28 cellular contexts compared by ENCODE assay signal in the genomic region with DNA sequence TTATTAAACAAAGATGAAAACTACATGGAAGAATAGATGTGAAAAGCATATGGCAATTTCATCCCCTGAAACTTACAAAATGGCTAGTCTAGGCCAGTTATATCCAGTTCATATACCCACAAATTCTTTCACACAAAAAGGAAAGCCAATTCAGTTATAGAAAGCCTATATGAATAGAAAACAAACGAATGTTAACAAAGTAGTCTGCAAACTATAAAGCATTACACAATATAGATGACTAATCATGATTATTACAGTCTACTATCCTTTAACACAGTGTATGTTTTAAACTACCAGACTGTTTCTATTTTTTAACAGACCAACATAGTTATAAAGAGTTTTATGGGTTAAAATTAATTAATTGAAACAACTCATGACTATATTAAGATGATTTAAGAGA. TPM values are rescaled to one million over a fixed set of nuclear protein-coding genes. Genes with fewer than 3 reads are reported as not detected.
DNase-seq lines count a peak whose midpoint lies in the region; ATAC-seq and TF ChIP-seq lines count a peak whose summit lies in the region.
"Had no signal": no experiment of that assay in that cellular context is flagged by ENCODE, and none has a peak within 500 bp of the region (broad histone marks: within the 10 kb centered on the region; RNA-seq: fewer than 3 reads in every experiment).

No MANE protein-coding gene starts in this region.

- no peaks in the 10 kb centered on the region for H3K27me3 ChIP-seq in foreskin keratinocyte
- H3K27me3 ChIP-seq in naive thymus-derived CD4-positive, alpha-beta T cell (ENCODE audit: control insufficient read depth in 2 of 2, insufficient read depth in 2 of 2, low read length in 2 of 2), result no peaks in the 10 kb centered on the region
- H3K27me3 ChIP-seq: neural progenitor cell, uterus had no signal

- H3K4me3 Mint-ChIP-seq in naive thymus-derived CD4-positive, alpha-beta T cell, result no peak overlapping the region
- H3K4me3 Mint-ChIP-seq: activated T-cell treated with anti-CD3 and anti-CD28 coated beads, Interleukin-2, amount 50 U/mL, for 24 hours; neural progenitor cell; T-helper 1 cell treated with Interleukin-12 subunit alpha and Interleukin-12 subunit beta and Interleukin-4 antibody, amounts not matched to agents 30 μg/mL and 1 μg/mL, for 36 hours had no signal

- H3K4me1 Mint-ChIP-seq in naive thymus-derived CD4-positive, alpha-beta T cell, result peaks cover 0 to 5% (median 0%) of the 10 kb centered on the region in 7 donors
- H3K4me1 Mint-ChIP-seq: neural progenitor cell had no signal

- POLR2A ChIA-PET in naive thymus-derived CD4-positive, alpha-beta T cell (lab: Charles Lee), result no interaction called here

- no peaks in the 10 kb centered on the region for H3K27me3 Mint-ChIP-seq in naive thymus-derived CD4-positive, alpha-beta T cell
- H3K27me3 Mint-ChIP-seq: activated T-cell treated with anti-CD3 and anti-CD28 coated beads, Interleukin-2, amount 50 U/mL, for 24 hours had no signal

- DNase-seq in AG20443 (ENCODE audit: low spot score), result peak; percentile 7
- peak; percentile 5 for DNase-seq in LHCN-M2 (ENCODE audit: low read depth)
- peak; percentile 6 to 41 for DNase-seq in cardiac fibroblast (ENCODE audit: low read depth in 2 of 2)
- DNase-seq in foreskin keratinocyte, result peak in 1 of 2 donors; percentile 17
- no peak for DNase-seq in naive thymus-derived CD4-positive, alpha-beta T cell
- no peak for DNase-seq in activated T-cell treated with anti-CD3 and anti-CD28 coated beads for 4 hours
- DNase-seq: activated CD8-positive, alpha-beta memory T cell treated with anti-CD3 and anti-CD28 coated beads for 24 hours; activated naive CD4-positive, alpha-beta T cell treated with Interleukin-2 at 50 U/mL for 16 hours; activated T-cell treated with anti-CD3 and anti-CD28 coated beads, Interleukin-2, amount 50 U/mL, for 24 hours; amygdala; EL; hypothalamus; islet precursor cell; MM.1S; mucosa of descending colon; NCI-H187; NCI-H2171 treated with DMSO at 0.1 percent for 48 hours; NCI-H524 treated with DMSO at 0.1 percent for 48 hours; stimulated activated CD4-positive, alpha-beta T cell treated with anti-CD3 and anti-CD28 coated beads, Interleukin-15, amount 100 ng/mL, for 24 hours; stimulated activated naive CD8-positive, alpha-beta T cell treated with anti-CD3 and anti-CD28 coated beads, Interleukin-15, Interleukin-2, amounts not matched to agents 100 U/mL and 50 U/mL, for 24 hours; uterus had no signal

- H3K4me1 ChIP-seq in foreskin keratinocyte, result peaks cover 7% of the 10 kb centered on the region
- no peaks in the 10 kb centered on the region for H3K4me1 ChIP-seq in naive thymus-derived CD4-positive, alpha-beta T cell (ENCODE audit: control insufficient read depth in 2 of 2, insufficient read depth in 2 of 2, low read length in 2 of 2)
- H3K4me1 ChIP-seq: neural progenitor cell, uterus had no signal

- intact Hi-C loops in naive thymus-derived CD4-positive, alpha-beta T cell (cut with micrococcal nuclease), result no loop called here

- no peak overlapping the region for H3K4me3 ChIP-seq in cardiac fibroblast (replicated peaks in 1 of 2; ENCODE audit: low read depth in 2 of 2, low read length in 2 of 2)
- H3K4me3 ChIP-seq in naive thymus-derived CD4-positive, alpha-beta T cell (ENCODE audit: low read length), result no peak overlapping the region
- H3K4me3 ChIP-seq: mucosa of descending colon, neural progenitor cell, SK-N-MC, thoracic aorta, uterus had no signal

- H3K9me3 Mint-ChIP-seq in naive thymus-derived CD4-positive, alpha-beta T cell, result no peaks in the 10 kb centered on the region
- H3K9me3 Mint-ChIP-seq: activated T-cell treated with anti-CD3 and anti-CD28 coated beads, Interleukin-2, amount 50 U/mL, for 24 hours; neural progenitor cell; T-helper 1 cell treated with Interleukin-12 subunit alpha and Interleukin-12 subunit beta and Interleukin-4 antibody, amounts not matched to agents 30 μg/mL and 1 μg/mL, for 36 hours had no signal

- peaks cover 11 to 58% (median 31%) of the 10 kb centered on the region in 5 donors for H3K36me3 Mint-ChIP-seq in naive thymus-derived CD4-positive, alpha-beta T cell

- no peaks in the 10 kb centered on the region for H3K9me3 ChIP-seq in naive thymus-derived CD4-positive, alpha-beta T cell (ENCODE audit: control insufficient read depth in 2 of 3, low read length in 3 of 3)
- H3K9me3 ChIP-seq: mucosa of descending colon, thoracic aorta, uterus had no signal

- TF ChIP-seq CTCF in cardiac fibroblast (IDR thresholded peaks at IDR 0.05; ENCODE audit: low read depth, low read length) (no peak), foreskin keratinocyte (conservative IDR thresholded peaks at IDR 0.05) (no peak)

- H3K36me3 ChIP-seq in naive thymus-derived CD4-positive, alpha-beta T cell (ENCODE audit: control insufficient read depth in 2 of 3, insufficient read depth in 3 of 3, low read length in 3 of 3), result peaks cover 0 to 37% (median 8%) of the 10 kb centered on the region in 3 experiments
- H3K36me3 ChIP-seq: uterus had no signal

- CTCF ChIA-PET in naive thymus-derived CD4-positive, alpha-beta T cell (lab: Charles Lee), result no interaction called here

- H3K27ac Mint-ChIP-seq in naive thymus-derived CD4-positive, alpha-beta T cell, result no peak overlapping the region
- H3K27ac Mint-ChIP-seq: activated T-cell treated with anti-CD3 and anti-CD28 coated beads, Interleukin-2, amount 50 U/mL, for 24 hours; neural progenitor cell; T-helper 1 cell treated with Interleukin-12 subunit alpha and Interleukin-12 subunit beta and Interleukin-4 antibody, amounts not matched to agents 30 μg/mL and 1 μg/mL, for 36 hours had no signal

- ATAC-seq in foreskin keratinocyte, result peak; percentile 62
- no peak for ATAC-seq in naive thymus-derived CD4-positive, alpha-beta T cell
- no peak for ATAC-seq in HG03378 (IDR thresholded peaks at IDR 0.05; ENCODE audit: unreplicated experiment)
- no peak for ATAC-seq in HG03039 (IDR thresholded peaks at IDR 0.05; ENCODE audit: unreplicated experiment)
- ATAC-seq: mucosa of descending colon; sciatic nerve; stimulated activated naive CD8-positive, alpha-beta T cell treated with anti-CD3 and anti-CD28 coated beads, Interleukin-15, Interleukin-2, amounts not matched to agents 100 U/mL and 50 U/mL, for 24 hours had no signal

- no peak overlapping the region for H3K27ac ChIP-seq in foreskin keratinocyte
- no peak overlapping the region for H3K27ac ChIP-seq in naive thymus-derived CD4-positive, alpha-beta T cell (ENCODE audit: low read depth, low read length)
- H3K27ac ChIP-seq: neural progenitor cell, SK-N-MC, thoracic aorta, uterus had no signal

RNA-seq across cellular contexts. Expression of gene DCUN1D5, which starts 12.1 kb away (rescaled TPM):
- 63.3 and 98.1 TPM in 2 replicates for total RNA-seq in LHCN-M2 (2014; rRNA removed)
- polyA plus RNA-seq in LHCN-M2 (2012), result 39.8 TPM
- 77.5 and 79.4 TPM in 2 replicates for total RNA-seq in foreskin keratinocyte
- 68.8 and 77.2 TPM in 2 replicates for polyA plus RNA-seq in foreskin keratinocyte
- 10 to 100 TPM; 12.2 to 28.5 (median 14.2) TPM for total RNA-seq in naive thymus-derived CD4-positive, alpha-beta T cell
- 10 to 100 TPM; 15.8 to 19.2 TPM for polyA plus RNA-seq in naive thymus-derived CD4-positive, alpha-beta T cell

RNA-seq across cellular contexts. Expression of gene DYNC2H1, which starts 29.4 kb away (rescaled TPM):
- 27.7 and 31.7 TPM in 2 replicates for total RNA-seq in LHCN-M2 (2014; rRNA removed)
- 4.7 TPM for polyA plus RNA-seq in LHCN-M2 (2012)
- 16.8 and 17.6 TPM in 2 replicates for total RNA-seq in foreskin keratinocyte
- polyA plus RNA-seq in foreskin keratinocyte, result 10.5 and 12.1 TPM in 2 replicates
- total RNA-seq in naive thymus-derived CD4-positive, alpha-beta T cell, result 1 to 10 TPM; 1.5 to 4.2 (median 3.0) TPM
- under 1 TPM; 0.31 to 0.53 TPM for polyA plus RNA-seq in naive thymus-derived CD4-positive, alpha-beta T cell

Comparison
In these comparisons a context has a peak if more than half of its experiments do, and no peak if none do; other contexts are left out.
1. DNase-seq: peak in AG20443 (single experiment), LHCN-M2 (single experiment) and cardiac fibroblast (2 of 2); none in naive thymus-derived CD4-positive, alpha-beta T cell (0 of 9) and activated T-cell treated with anti-CD3 and anti-CD28 coated beads for 4 hours (single experiment).